ENCODE assay signal across 19 cellular contexts in genomic region chr9:6927838-6928237, GRCh38.
"Had no signal": no experiment of that assay in that cellular context is flagged by ENCODE, and none has a peak within 500 bp of the region (broad histone marks: within the 10 kb centered on the region; RNA-seq: fewer than 3 reads in every experiment).

No MANE protein-coding gene starts in this region.

- H3K27me3 ChIP-seq: colonic mucosa, heart right ventricle, suprapubic skin, thyroid gland had no signal

- H3K4me3 Mint-ChIP-seq: memory B cell, mesothelial cell of epicardium, natural killer cell, neural crest cell, type B pancreatic cell had no signal

- H3K9me3 ChIP-seq: colonic mucosa, heart right ventricle, lower lobe of right lung, suprapubic skin, thyroid gland had no signal

- H3K36me3 Mint-ChIP-seq: mesothelial cell of epicardium, natural killer cell had no signal

- H3K4me3 ChIP-seq: colonic mucosa, heart right ventricle, lower lobe of right lung, suprapubic skin, thyroid gland had no signal

- H3K9me3 Mint-ChIP-seq: memory B cell, mesothelial cell of epicardium, natural killer cell, neural crest cell had no signal

- ATAC-seq: esophagus mucosa; left lobe of liver; lower lobe of right lung; natural killer cell; stimulated activated naive CD8-positive, alpha-beta T cell treated with anti-CD3 and anti-CD28 coated beads, Interleukin-15, Interleukin-2, amounts not matched to agents 100 U/mL and 50 U/mL, for 24 hours had no signal

- H3K27ac Mint-ChIP-seq: memory B cell, mesothelial cell of epicardium, type B pancreatic cell had no signal

- H3K27ac ChIP-seq: colonic mucosa, heart right ventricle, lower lobe of right lung, suprapubic skin, thyroid gland had no signal

- H3K27me3 Mint-ChIP-seq: memory B cell, type B pancreatic cell had no signal

- H3K4me1 Mint-ChIP-seq: neural crest cell had no signal

- DNase-seq: colonic mucosa; dermis blood vessel endothelial cell; heart right ventricle; hypothalamus; islet precursor cell; lower lobe of right lung; natural killer cell; posterior cingulate gyrus; small intestine; stimulated activated CD4-positive, alpha-beta T cell treated with anti-CD3 and anti-CD28 coated beads, Interleukin-12 subunit alpha, Interleukin-12 subunit beta, amount 100 ng/mL, for 4 hours; stimulated activated naive CD8-positive, alpha-beta T cell treated with anti-CD3 and anti-CD28 coated beads, Interleukin-15, Interleukin-2, amounts not matched to agents 100 U/mL and 50 U/mL, for 24 hours; thyroid gland had no signal

- H3K4me1 ChIP-seq: suprapubic skin had no signal

- H3K36me3 ChIP-seq: colonic mucosa, lower lobe of right lung, thyroid gland had no signal
